ENCODE assay signal across 8 cellular contexts in genomic region chr1:243483084-243483845, GRCh38.
A peak's percentile ranks its signal among the peaks of the same experiment; 100 is the strongest.
DNase-seq lines count a peak whose midpoint lies in the region; ATAC-seq, FAIRE-seq and TF ChIP-seq lines count a peak whose summit lies in the region.

No MANE protein-coding gene starts in this region.

- CTCF ChIA-PET in AG04449 (lab: Yijun Ruan, JAX) = interaction anchor here (1.7 kb wide), 1 partner anchor 17 kb away, joined by 3 read pairs; no protein-coding TSS in a partner anchor

- FAIRE-seq in urothelium cell line (lab: Jason Lieb, UNC) = no peak

- POLR2A ChIA-PET in AG04449 (lab: Yijun Ruan, JAX) = no interaction called here

- H3K36me3 ChIP-seq in mucosa of descending colon (ENCODE audit: low read depth) = no peaks in the 10 kb centered on the region

- H3K4me3 ChIP-seq in AG04449 (ENCODE audit: low read depth, low read length) (peak overlapping the region; percentile 34), mucosa of descending colon (no peak overlapping the region)

- no peak for TF ChIP-seq POLR2A in GM18505 (IDR thresholded peaks at IDR 0.05; ENCODE audit: borderline replicate concordance, extremely low read depth, insufficient read depth, insufficient read length)

- peak; percentile 13 for ATAC-seq in mucosa of descending colon
- no peak for ATAC-seq in GM18505 (IDR thresholded peaks at IDR 0.05; ENCODE audit: unreplicated experiment)

- no peaks in the 10 kb centered on the region for H3K9me3 ChIP-seq in mucosa of descending colon

- H3K4me1 ChIP-seq in mucosa of descending colon (ENCODE audit: low read depth) = no peaks in the 10 kb centered on the region

- DNase-seq in AG04449 (ENCODE audit: low read depth, low spot score) = no peak
- peak; percentile 46 for DNase-seq in HuH-7.5 (ENCODE audit: low spot score)
- peak; percentile 49 for DNase-seq in dermis blood vessel endothelial cell
- no peak for DNase-seq in mucosa of descending colon
- DNase-seq in urothelium cell line (ENCODE audit: low spot score) = no peak
- no peak for DNase-seq in NOMO-1 treated with dmso at 0.1 percent for 144 hours (lab: John Stamatoyannopoulos, UW; ENCODE audit: unreplicated experiment)
- DNase-seq in NCI-H526 treated with DMSO at 0.1 percent for 48 hours (lab: John Stamatoyannopoulos, UW) = no peak

- TF ChIP-seq CTCF in AG04449 (IDR thresholded peaks at IDR 0.05; ENCODE audit: insufficient read depth, low read length, missing control alignments) = peak; percentile 30
- TF ChIP-seq CTCF in mucosa of descending colon (IDR thresholded peaks at IDR 0.05) = no peak

- intact Hi-C loops in mucosa of descending colon (cut with DNase I, micrococcal nuclease) = no loop called here

Comparison
In these comparisons a context has a peak if more than half of its experiments do, and no peak if none do; other contexts are left out.
1. DNase-seq: peak in HuH-7.5 (single experiment) and dermis blood vessel endothelial cell (single experiment); none in AG04449 (single experiment), mucosa of descending colon (0 of 3), urothelium cell line (single experiment), NOMO-1 treated with dmso at 0.1 percent for 144 hours (single experiment) and NCI-H526 treated with DMSO at 0.1 percent for 48 hours (single experiment).